ENCODE assay signal across 1 cellular context in the genomic region with DNA sequence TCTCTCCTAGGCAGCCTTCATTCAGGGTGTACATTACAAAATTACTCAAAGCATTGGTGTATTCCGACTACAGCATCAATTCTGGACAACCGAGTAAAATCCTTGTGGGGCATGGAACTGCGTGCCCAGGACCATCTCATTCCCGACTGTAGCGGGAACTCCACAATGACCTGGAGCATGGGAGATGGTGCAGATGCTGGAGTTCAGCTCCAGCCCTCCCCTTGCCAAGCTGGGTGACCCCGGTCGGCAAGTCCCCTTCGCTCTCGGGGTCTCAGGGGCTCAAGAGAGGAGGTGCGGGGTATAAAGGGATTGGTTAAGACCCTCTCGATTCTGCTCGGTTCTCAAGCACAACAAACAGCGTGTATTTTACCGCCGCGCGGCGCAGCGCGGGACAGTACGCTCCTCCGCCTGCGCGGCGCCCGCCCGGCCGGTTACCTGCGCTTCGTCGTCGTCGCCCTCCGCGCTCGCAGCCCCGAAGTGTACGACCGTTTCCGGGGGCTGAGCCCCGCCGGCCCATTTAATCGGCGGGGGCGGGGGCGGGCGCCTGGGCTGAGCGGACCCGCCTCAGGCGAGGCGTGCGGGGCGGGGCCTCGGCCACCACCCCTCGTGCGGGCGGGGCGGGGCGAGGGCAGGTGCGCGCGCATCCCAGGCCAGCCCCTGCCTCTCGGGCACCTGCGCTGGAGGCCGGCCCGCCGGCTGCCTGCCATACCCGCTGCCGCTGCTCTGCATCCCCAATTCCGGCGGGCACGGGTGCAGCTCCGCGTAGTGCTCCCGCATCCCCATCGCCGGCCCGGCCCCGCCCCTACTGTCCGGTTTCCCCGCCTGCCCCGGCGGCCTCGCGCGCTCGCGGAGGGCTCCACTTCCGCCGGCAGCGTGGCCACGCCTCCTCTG.
TF ChIP-seq lines count a peak whose summit lies in the region.

A gene (minus strand): TSS at position 493 of the 891 bp plus-strand sequence. CDS start 691 bp downstream, outside the sequence.

TF ChIP-seq in HEK293, 187 proteins besides CTCF, POLR2A, EP300 and RAD21 (continued from another document and continues in another):
- TF ChIP-seq ZNF707 (tag by site-specific recombination; IDR thresholded peaks at IDR 0.05) (no peak), ZNF514 (tag by site-specific recombination; IDR thresholded peaks at IDR 0.05) (no peak), ZNF133 (tag by site-specific recombination; IDR thresholded peaks at IDR 0.05) (no peak), ZNF658 (tag by site-specific recombination; IDR thresholded peaks at IDR 0.05) (no peak), WT1 (tag by site-specific recombination; IDR thresholded peaks at IDR 0.05) (no peak), ZNF677 (tag by site-specific recombination; IDR thresholded peaks at IDR 0.05) (0 out of 2 replicates have a peak, but pooled peaks have one; percentile 20), SETDB1 (IDR thresholded peaks at IDR 0.05; ENCODE audit: insufficient read length, low read length) (no peak), ZNF202 (tag by site-specific recombination; IDR thresholded peaks at IDR 0.05; ENCODE audit: borderline replicate concordance) (no peak), SP7 (tag by site-specific recombination; IDR thresholded peaks at IDR 0.05) (no peak), ZNF600 (tag by site-specific recombination; IDR thresholded peaks at IDR 0.05) (peak; percentile 11; the same call in 1 of the 2 replicates), GLIS2 (tag by site-specific recombination; IDR thresholded peaks at IDR 0.05) (0 out of 2 replicates have a peak, but pooled peaks have one; percentile 14), ZNF292 (tag by site-specific recombination; IDR thresholded peaks at IDR 0.05; ENCODE audit: borderline replicate concordance, low read depth) (no peak), GLI2 (tag by site-specific recombination; IDR thresholded peaks at IDR 0.05; ENCODE audit: borderline replicate concordance, low read depth) (no peak), GLI4 (tag by site-specific recombination; IDR thresholded peaks at IDR 0.05) (no peak), ZSCAN30 (tag by site-specific recombination; IDR thresholded peaks at IDR 0.05) (no peak), ZNF626 (tag by site-specific recombination; IDR thresholded peaks at IDR 0.05) (no peak), ZNF146 (tag by site-specific recombination; IDR thresholded peaks at IDR 0.05) (no peak), ZBTB21 (tag by site-specific recombination; IDR thresholded peaks at IDR 0.05) (no peak), ZFP69B (tag by site-specific recombination; IDR thresholded peaks at IDR 0.05) (0 out of 2 replicates have a peak, but pooled peaks have one; percentile 37), MZF1 (tag by site-specific recombination; IDR thresholded peaks at IDR 0.05; ENCODE audit: borderline replicate concordance) (no peak), ZNF354C (tag by site-specific recombination; IDR thresholded peaks at IDR 0.05; ENCODE audit: borderline replicate concordance, low read depth) (no peak), ZNF37A (tag by site-specific recombination; IDR thresholded peaks at IDR 0.05) (no peak), ZNF585B (tag by site-specific recombination; IDR thresholded peaks at IDR 0.05) (no peak), ZNF664 (tag by site-specific recombination; IDR thresholded peaks at IDR 0.05) (no peak), ZBTB17 (tag by site-specific recombination; IDR thresholded peaks at IDR 0.05) (peak; percentile 29), ZNF791 (tag by site-specific recombination; IDR thresholded peaks at IDR 0.05) (no peak), OVOL3 (tag by site-specific recombination; IDR thresholded peaks at IDR 0.05) (no peak), KLF7 (tag by site-specific recombination; IDR thresholded peaks at IDR 0.05; ENCODE audit: borderline replicate concordance) (no peak), ZBTB8A (tag by site-specific recombination; IDR thresholded peaks at IDR 0.05) (peak; percentile 90), YY2 (tag by site-specific recombination; IDR thresholded peaks at IDR 0.05) (no peak), ZNF549 (tag by site-specific recombination; IDR thresholded peaks at IDR 0.05) (no peak), ZNF610 (tag by site-specific recombination; IDR thresholded peaks at IDR 0.05; ENCODE audit: borderline replicate concordance) (no peak), ZNF76 (tag by site-specific recombination; IDR thresholded peaks at IDR 0.05; ENCODE audit: borderline replicate concordance, low read depth) (no peak)
- TF ChIP-seq, protein P1, sequence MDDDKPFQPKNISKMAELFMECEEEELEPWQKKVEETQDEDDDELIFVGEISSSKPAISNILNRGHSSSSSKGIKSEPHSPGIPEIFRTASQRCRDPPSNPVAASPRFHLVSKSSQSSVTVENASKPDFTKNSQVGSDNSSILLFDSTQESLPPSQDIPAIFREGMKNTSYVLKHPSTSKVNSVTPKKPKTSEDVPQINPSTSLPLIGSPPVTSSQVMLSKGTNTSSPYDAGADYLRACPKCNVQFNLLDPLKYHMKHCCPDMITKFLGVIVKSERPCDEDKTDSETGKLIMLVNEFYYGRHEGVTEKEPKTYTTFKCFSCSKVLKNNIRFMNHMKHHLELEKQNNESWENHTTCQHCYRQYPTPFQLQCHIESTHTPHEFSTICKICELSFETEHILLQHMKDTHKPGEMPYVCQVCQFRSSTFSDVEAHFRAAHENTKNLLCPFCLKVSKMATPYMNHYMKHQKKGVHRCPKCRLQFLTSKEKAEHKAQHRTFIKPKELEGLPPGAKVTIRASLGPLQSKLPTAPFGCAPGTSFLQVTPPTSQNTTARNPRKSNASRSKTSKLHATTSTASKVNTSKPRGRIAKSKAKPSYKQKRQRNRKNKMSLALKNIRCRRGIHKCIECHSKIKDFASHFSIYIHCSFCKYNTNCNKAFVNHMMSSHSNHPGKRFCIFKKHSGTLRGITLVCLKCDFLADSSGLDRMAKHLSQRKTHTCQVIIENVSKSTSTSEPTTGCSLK (tag by site-specific recombination; IDR thresholded peaks at IDR 0.05) = no peak
- TF ChIP-seq, protein P2, sequence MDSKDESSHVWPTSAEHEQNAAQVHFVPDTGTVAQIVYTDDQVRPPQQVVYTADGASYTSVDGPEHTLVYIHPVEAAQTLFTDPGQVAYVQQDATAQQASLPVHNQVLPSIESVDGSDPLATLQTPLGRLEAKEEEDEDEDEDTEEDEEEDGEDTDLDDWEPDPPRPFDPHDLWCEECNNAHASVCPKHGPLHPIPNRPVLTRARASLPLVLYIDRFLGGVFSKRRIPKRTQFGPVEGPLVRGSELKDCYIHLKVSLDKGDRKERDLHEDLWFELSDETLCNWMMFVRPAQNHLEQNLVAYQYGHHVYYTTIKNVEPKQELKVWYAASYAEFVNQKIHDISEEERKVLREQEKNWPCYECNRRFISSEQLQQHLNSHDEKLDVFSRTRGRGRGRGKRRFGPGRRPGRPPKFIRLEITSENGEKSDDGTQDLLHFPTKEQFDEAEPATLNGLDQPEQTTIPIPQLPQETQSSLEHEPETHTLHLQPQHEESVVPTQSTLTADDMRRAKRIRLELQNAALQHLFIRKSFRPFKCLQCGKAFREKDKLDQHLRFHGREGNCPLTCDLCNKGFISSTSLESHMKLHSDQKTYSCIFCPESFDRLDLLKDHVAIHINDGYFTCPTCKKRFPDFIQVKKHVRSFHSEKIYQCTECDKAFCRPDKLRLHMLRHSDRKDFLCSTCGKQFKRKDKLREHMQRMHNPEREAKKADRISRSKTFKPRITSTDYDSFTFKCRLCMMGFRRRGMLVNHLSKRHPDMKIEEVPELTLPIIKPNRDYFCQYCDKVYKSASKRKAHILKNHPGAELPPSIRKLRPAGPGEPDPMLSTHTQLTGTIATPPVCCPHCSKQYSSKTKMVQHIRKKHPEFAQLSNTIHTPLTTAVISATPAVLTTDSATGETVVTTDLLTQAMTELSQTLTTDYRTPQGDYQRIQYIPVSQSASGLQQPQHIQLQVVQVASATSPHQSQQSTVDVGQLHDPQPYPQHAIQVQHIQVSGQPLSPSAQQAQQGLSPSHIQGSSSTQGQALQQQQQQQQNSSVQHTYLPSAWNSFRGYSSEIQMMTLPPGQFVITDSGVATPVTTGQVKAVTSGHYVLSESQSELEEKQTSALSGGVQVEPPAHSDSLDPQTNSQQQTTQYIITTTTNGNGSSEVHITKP (tag by site-specific recombination; IDR thresholded peaks at IDR 0.05) = peak; percentile 52
- TF ChIP-seq, protein P3, sequence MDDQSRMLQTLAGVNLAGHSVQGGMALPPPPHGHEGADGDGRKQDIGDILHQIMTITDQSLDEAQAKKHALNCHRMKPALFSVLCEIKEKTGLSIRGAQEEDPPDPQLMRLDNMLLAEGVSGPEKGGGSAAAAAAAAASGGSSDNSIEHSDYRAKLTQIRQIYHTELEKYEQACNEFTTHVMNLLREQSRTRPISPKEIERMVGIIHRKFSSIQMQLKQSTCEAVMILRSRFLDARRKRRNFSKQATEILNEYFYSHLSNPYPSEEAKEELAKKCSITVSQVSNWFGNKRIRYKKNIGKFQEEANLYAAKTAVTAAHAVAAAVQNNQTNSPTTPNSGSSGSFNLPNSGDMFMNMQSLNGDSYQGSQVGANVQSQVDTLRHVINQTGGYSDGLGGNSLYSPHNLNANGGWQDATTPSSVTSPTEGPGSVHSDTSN (CRISPR knock-in tag; IDR thresholded peaks at IDR 0.05) = peak; percentile 52; the same call in 1 of the 2 replicates
- TF ChIP-seq, protein P4, sequence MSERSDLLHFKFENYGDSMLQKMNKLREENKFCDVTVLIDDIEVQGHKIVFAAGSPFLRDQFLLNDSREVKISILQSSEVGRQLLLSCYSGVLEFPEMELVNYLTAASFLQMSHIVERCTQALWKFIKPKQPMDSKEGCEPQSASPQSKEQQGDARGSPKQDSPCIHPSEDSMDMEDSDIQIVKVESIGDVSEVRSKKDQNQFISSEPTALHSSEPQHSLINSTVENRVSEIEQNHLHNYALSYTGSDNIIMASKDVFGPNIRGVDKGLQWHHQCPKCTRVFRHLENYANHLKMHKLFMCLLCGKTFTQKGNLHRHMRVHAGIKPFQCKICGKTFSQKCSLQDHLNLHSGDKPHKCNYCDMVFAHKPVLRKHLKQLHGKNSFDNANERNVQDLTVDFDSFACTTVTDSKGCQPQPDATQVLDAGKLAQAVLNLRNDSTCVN (tag by site-specific recombination; optimal IDR thresholded peaks at IDR 0.05) = peak; percentile 79
- TF ChIP-seq, protein P5, sequence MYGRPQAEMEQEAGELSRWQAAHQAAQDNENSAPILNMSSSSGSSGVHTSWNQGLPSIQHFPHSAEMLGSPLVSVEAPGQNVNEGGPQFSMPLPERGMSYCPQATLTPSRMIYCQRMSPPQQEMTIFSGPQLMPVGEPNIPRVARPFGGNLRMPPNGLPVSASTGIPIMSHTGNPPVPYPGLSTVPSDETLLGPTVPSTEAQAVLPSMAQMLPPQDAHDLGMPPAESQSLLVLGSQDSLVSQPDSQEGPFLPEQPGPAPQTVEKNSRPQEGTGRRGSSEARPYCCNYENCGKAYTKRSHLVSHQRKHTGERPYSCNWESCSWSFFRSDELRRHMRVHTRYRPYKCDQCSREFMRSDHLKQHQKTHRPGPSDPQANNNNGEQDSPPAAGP (tag by site-specific recombination; IDR thresholded peaks at IDR 0.05) = 0 out of 2 replicates have a peak, but pooled peaks have one; percentile 1
- TF ChIP-seq, protein P6, sequence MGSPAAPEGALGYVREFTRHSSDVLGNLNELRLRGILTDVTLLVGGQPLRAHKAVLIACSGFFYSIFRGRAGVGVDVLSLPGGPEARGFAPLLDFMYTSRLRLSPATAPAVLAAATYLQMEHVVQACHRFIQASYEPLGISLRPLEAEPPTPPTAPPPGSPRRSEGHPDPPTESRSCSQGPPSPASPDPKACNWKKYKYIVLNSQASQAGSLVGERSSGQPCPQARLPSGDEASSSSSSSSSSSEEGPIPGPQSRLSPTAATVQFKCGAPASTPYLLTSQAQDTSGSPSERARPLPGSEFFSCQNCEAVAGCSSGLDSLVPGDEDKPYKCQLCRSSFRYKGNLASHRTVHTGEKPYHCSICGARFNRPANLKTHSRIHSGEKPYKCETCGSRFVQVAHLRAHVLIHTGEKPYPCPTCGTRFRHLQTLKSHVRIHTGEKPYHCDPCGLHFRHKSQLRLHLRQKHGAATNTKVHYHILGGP (tag by site-specific recombination; IDR thresholded peaks at IDR 0.05) = no peak
- TF ChIP-seq, protein P7, sequence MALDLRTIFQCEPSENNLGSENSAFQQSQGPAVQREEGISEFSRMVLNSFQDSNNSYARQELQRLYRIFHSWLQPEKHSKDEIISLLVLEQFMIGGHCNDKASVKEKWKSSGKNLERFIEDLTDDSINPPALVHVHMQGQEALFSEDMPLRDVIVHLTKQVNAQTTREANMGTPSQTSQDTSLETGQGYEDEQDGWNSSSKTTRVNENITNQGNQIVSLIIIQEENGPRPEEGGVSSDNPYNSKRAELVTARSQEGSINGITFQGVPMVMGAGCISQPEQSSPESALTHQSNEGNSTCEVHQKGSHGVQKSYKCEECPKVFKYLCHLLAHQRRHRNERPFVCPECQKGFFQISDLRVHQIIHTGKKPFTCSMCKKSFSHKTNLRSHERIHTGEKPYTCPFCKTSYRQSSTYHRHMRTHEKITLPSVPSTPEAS (tag by site-specific recombination; IDR thresholded peaks at IDR 0.05) = no peak
- TF ChIP-seq, protein P8, sequence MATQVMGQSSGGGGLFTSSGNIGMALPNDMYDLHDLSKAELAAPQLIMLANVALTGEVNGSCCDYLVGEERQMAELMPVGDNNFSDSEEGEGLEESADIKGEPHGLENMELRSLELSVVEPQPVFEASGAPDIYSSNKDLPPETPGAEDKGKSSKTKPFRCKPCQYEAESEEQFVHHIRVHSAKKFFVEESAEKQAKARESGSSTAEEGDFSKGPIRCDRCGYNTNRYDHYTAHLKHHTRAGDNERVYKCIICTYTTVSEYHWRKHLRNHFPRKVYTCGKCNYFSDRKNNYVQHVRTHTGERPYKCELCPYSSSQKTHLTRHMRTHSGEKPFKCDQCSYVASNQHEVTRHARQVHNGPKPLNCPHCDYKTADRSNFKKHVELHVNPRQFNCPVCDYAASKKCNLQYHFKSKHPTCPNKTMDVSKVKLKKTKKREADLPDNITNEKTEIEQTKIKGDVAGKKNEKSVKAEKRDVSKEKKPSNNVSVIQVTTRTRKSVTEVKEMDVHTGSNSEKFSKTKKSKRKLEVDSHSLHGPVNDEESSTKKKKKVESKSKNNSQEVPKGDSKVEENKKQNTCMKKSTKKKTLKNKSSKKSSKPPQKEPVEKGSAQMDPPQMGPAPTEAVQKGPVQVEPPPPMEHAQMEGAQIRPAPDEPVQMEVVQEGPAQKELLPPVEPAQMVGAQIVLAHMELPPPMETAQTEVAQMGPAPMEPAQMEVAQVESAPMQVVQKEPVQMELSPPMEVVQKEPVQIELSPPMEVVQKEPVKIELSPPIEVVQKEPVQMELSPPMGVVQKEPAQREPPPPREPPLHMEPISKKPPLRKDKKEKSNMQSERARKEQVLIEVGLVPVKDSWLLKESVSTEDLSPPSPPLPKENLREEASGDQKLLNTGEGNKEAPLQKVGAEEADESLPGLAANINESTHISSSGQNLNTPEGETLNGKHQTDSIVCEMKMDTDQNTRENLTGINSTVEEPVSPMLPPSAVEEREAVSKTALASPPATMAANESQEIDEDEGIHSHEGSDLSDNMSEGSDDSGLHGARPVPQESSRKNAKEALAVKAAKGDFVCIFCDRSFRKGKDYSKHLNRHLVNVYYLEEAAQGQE (tag by site-specific recombination; IDR thresholded peaks at IDR 0.05) = no peak; the same call in 1 of the 2 replicates
- TF ChIP-seq, protein P9, sequence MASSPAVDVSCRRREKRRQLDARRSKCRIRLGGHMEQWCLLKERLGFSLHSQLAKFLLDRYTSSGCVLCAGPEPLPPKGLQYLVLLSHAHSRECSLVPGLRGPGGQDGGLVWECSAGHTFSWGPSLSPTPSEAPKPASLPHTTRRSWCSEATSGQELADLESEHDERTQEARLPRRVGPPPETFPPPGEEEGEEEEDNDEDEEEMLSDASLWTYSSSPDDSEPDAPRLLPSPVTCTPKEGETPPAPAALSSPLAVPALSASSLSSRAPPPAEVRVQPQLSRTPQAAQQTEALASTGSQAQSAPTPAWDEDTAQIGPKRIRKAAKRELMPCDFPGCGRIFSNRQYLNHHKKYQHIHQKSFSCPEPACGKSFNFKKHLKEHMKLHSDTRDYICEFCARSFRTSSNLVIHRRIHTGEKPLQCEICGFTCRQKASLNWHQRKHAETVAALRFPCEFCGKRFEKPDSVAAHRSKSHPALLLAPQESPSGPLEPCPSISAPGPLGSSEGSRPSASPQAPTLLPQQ (tag by site-specific recombination; IDR thresholded peaks at IDR 0.05) = peak; percentile 77
